1 cellular context compared by ENCODE assay signal in genomic region chr1:238675241-238675640, GRCh38.
TF ChIP-seq lines count a peak whose summit lies in the region.

No MANE protein-coding gene starts in this region.

TF ChIP-seq in SK-N-SH treated with all-trans-retinoic acid at 6 μM for 48 hours, 23 proteins besides CTCF, POLR2A, EP300 and RAD21 (continued from another document):
- TF ChIP-seq TSHZ2 (CRISPR knock-in tag; IDR thresholded peaks at IDR 0.05) (no peak), PPARA (CRISPR knock-in tag; IDR thresholded peaks at IDR 0.05; ENCODE audit: borderline replicate concordance) (no peak), CSRNP3 (CRISPR knock-in tag; IDR thresholded peaks at IDR 0.05) (no peak)
